1 cellular context compared by ENCODE assay signal in genomic region chr17:1969712-1970111, GRCh38.
A peak's percentile ranks its signal among the peaks of the same experiment; 100 is the strongest.
TF ChIP-seq lines count a peak whose summit lies in the region.

No MANE protein-coding gene starts in this region.

TF ChIP-seq in HepG2, 621 proteins besides CTCF, POLR2A, EP300 and RAD21 (continued from another document):
- no peak for TF ChIP-seq ZNF431 (CRISPR knock-in tag; IDR thresholded peaks at IDR 0.05; ENCODE audit: borderline replicate concordance, low read depth)
- peak; percentile 99 for TF ChIP-seq ZNF331 (CRISPR knock-in tag; IDR thresholded peaks at IDR 0.05)
